Comparison of ENCODE assay signal across 1 cellular context in genomic region chr9:125988479-125989050, GRCh38.
TF ChIP-seq lines count a peak whose summit lies in the region.

No MANE protein-coding gene starts in this region.

TF ChIP-seq in H1, 55 proteins besides CTCF, POLR2A, EP300 and RAD21:
- TF ChIP-seq TAF7 (optimal IDR thresholded peaks at IDR 0.05; ENCODE audit: borderline replicate concordance, low read depth, low read length) (no peak), KDM1A (IDR thresholded peaks at IDR 0.05; ENCODE audit: borderline replicate concordance, low read length) (peak; percentile 75; the same call in 1 of the 2 replicates)
